In the genomic region with DNA sequence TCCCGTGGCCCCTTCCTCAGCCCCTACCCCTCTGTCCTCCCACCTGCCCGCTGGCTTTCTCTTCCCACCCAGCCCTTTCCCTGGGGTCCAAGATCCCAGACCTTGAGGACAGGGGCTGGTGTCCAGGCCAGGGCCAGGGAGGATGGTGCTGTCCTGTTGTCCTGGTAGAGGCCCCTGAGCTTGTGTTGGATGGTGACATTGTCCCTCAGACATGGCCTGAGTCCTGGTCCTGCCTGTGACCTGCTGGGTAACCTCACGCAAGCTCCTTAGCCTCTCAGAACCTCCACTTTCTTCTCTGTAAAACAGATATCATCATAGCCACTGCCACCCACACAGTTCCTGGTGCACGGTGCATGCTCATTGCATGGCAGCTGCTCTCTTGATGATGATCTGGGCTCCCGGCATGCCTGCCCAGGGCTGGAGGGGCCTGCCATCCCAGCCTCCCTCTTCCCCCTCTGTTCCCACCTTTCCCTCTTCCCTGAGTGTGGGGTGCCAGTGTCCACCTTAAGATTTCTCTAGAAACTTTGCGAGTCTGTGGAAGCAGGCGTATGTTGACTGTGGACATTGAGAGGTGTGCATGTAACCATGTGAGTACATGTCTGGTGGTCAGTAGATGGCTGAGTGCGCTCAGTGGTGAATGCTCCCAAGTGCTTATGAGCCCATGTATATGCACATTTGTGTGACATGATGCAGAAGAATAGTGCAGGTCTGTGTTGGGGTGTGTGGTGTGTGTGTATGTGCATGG, we compare ENCODE assay signal across 1 cellular context.
TF ChIP-seq lines count a peak whose summit lies in the region.

No MANE protein-coding gene starts in this region.

TF ChIP-seq in SK-N-SH treated with all-trans-retinoic acid at 6 μM for 48 hours, 23 proteins besides CTCF, POLR2A, EP300 and RAD21 (continued from another document):
- TF ChIP-seq, protein P1, sequence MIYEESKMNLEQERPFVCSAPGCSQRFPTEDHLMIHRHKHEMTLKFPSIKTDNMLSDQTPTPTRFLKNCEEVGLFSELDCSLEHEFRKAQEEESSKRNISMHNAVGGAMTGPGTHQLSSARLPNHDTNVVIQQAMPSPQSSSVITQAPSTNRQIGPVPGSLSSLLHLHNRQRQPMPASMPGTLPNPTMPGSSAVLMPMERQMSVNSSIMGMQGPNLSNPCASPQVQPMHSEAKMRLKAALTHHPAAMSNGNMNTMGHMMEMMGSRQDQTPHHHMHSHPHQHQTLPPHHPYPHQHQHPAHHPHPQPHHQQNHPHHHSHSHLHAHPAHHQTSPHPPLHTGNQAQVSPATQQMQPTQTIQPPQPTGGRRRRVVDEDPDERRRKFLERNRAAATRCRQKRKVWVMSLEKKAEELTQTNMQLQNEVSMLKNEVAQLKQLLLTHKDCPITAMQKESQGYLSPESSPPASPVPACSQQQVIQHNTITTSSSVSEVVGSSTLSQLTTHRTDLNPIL (CRISPR knock-in tag; IDR thresholded peaks at IDR 0.05; ENCODE audit: low read depth): no peak
- no peak for TF ChIP-seq ZNF565 (CRISPR knock-in tag; conservative IDR thresholded peaks at IDR 0.05; ENCODE audit: low read depth)
- no peak for TF ChIP-seq GLIS3 (CRISPR knock-in tag; IDR thresholded peaks at IDR 0.05)
- TF ChIP-seq ZC3H10 (CRISPR knock-in tag; IDR thresholded peaks at IDR 0.05): no peak
- TF ChIP-seq ZNF8 (CRISPR knock-in tag; IDR thresholded peaks at IDR 0.05): no peak
- no peak for TF ChIP-seq ZNF70 (CRISPR knock-in tag; IDR thresholded peaks at IDR 0.05)
- TF ChIP-seq, protein P2, sequence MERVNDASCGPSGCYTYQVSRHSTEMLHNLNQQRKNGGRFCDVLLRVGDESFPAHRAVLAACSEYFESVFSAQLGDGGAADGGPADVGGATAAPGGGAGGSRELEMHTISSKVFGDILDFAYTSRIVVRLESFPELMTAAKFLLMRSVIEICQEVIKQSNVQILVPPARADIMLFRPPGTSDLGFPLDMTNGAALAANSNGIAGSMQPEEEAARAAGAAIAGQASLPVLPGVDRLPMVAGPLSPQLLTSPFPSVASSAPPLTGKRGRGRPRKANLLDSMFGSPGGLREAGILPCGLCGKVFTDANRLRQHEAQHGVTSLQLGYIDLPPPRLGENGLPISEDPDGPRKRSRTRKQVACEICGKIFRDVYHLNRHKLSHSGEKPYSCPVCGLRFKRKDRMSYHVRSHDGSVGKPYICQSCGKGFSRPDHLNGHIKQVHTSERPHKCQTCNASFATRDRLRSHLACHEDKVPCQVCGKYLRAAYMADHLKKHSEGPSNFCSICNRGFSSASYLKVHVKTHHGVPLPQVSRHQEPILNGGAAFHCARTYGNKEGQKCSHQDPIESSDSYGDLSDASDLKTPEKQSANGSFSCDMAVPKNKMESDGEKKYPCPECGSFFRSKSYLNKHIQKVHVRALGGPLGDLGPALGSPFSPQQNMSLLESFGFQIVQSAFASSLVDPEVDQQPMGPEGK (CRISPR knock-in tag; IDR thresholded peaks at IDR 0.05; ENCODE audit: borderline replicate concordance): no peak
- no peak for TF ChIP-seq ARNTL (CRISPR knock-in tag; IDR thresholded peaks at IDR 0.05; ENCODE audit: borderline replicate concordance, low read depth)
- TF ChIP-seq, protein P3, sequence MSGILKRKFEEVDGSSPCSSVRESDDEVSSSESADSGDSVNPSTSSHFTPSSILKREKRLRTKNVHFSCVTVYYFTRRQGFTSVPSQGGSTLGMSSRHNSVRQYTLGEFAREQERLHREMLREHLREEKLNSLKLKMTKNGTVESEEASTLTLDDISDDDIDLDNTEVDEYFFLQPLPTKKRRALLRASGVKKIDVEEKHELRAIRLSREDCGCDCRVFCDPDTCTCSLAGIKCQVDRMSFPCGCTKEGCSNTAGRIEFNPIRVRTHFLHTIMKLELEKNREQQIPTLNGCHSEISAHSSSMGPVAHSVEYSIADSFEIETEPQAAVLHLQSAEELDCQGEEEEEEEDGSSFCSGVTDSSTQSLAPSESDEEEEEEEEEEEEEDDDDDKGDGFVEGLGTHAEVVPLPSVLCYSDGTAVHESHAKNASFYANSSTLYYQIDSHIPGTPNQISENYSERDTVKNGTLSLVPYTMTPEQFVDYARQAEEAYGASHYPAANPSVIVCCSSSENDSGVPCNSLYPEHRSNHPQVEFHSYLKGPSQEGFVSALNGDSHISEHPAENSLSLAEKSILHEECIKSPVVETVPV (CRISPR knock-in tag; IDR thresholded peaks at IDR 0.05): no peak
- TF ChIP-seq, protein P4, sequence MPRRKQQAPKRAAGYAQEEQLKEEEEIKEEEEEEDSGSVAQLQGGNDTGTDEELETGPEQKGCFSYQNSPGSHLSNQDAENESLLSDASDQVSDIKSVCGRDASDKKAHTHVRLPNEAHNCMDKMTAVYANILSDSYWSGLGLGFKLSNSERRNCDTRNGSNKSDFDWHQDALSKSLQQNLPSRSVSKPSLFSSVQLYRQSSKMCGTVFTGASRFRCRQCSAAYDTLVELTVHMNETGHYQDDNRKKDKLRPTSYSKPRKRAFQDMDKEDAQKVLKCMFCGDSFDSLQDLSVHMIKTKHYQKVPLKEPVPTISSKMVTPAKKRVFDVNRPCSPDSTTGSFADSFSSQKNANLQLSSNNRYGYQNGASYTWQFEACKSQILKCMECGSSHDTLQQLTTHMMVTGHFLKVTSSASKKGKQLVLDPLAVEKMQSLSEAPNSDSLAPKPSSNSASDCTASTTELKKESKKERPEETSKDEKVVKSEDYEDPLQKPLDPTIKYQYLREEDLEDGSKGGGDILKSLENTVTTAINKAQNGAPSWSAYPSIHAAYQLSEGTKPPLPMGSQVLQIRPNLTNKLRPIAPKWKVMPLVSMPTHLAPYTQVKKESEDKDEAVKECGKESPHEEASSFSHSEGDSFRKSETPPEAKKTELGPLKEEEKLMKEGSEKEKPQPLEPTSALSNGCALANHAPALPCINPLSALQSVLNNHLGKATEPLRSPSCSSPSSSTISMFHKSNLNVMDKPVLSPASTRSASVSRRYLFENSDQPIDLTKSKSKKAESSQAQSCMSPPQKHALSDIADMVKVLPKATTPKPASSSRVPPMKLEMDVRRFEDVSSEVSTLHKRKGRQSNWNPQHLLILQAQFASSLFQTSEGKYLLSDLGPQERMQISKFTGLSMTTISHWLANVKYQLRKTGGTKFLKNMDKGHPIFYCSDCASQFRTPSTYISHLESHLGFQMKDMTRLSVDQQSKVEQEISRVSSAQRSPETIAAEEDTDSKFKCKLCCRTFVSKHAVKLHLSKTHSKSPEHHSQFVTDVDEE (CRISPR knock-in tag; IDR thresholded peaks at IDR 0.05): no peak
